In genomic region chr17:75978938-75979704, GRCh38 we compare ENCODE assay signal across 8 cellular contexts. TPM values are rescaled to one million over a fixed set of nuclear protein-coding genes. Genes with fewer than 3 reads are reported as not detected.
A peak's percentile ranks its signal among the peaks of the same experiment; 100 is the strongest.
DNase-seq lines count a peak whose midpoint lies in the region; ATAC-seq and TF ChIP-seq lines count a peak whose summit lies in the region.

Gene ACOX1, minus strand, starts transcription at chr17:75979166. Its CDS starts 93 bp downstream, at chr17:75979073.
Gene TEN1, plus strand, starts transcription at chr17:75979240. Its CDS starts 6,953 bp downstream, at chr17:75986193.

- peaks cover 5 to 6% of the 10 kb centered on the region in 2 donors for H3K36me3 Mint-ChIP-seq in activated naive CD4-positive, alpha-beta T cell treated with anti-CD3 and anti-CD28 coated beads, Interleukin-2, amount 50 U/mL, for 72 hours

- 0% methylated on average over 6 to 42 of the region's 72 CpGs for WGBS in testis, 2 donors

- no peaks in the 10 kb centered on the region for H3K27me3 ChIP-seq in testis

- POLR2A ChIA-PET in GM10248 (lab: Yijun Ruan, JAX), result interaction anchor here (0.6 to 1.1 kb wide), 3 partner anchors 10 to 1155 kb away, joined by 3 to 5 read pairs (median 4); no protein-coding TSS in a partner anchor

- peak; percentile 41 for TF ChIP-seq CTCF in GM10248 (IDR thresholded peaks at IDR 0.05; ENCODE audit: control extremely low read depth, extremely low read depth, low read depth, missing control alignments)
- TF ChIP-seq CTCF in omental fat pad (IDR thresholded peaks at IDR 0.05), result peak in 1 of 3 donors; percentile 33
- peak in 2 of 3 experiments; percentile 34 to 47 for TF ChIP-seq CTCF in testis (IDR thresholded peaks at IDR 0.05)

- intact Hi-C loops in testis (cut with DNase I; ENCODE audit: low total_unique reads), result no loop called here

- H3K36me3 ChIP-seq in testis (ENCODE audit: low read depth, missing control alignments), result no peaks in the 10 kb centered on the region

- H3K9me3 ChIP-seq in testis, result no peaks in the 10 kb centered on the region

- H3K4me1 ChIP-seq in testis, result peaks cover 49% of the 10 kb centered on the region

- H3K4me3 ChIP-seq in testis, result peak within 1 kb of the TSS; percentile 76 to 89

- H3K27ac Mint-ChIP-seq in activated naive CD4-positive, alpha-beta T cell treated with anti-CD3 and anti-CD28 coated beads, Interleukin-2, amount 50 U/mL, for 72 hours, result peak within 1 kb of the TSS; percentile 99 to 100

- H3K9me3 Mint-ChIP-seq in activated naive CD4-positive, alpha-beta T cell treated with anti-CD3 and anti-CD28 coated beads, Interleukin-2, amount 50 U/mL, for 72 hours, result no peaks in the 10 kb centered on the region

- CTCF ChIA-PET in GM10248 (lab: Yijun Ruan, JAX), result interaction anchor here (1.0 to 1.6 kb wide), 5 partner anchors 21 to 74 kb away, joined by 3 to 4 read pairs (median 3); partner anchors contain the start of genes FBF1 and MRPL38

- peak within 1 kb of the TSS; percentile 99 for H3K27ac ChIP-seq in testis

- peak; percentile 67 for TF ChIP-seq POLR2A in testis (IDR thresholded peaks at IDR 0.05)

- DNase-seq in GM10248 (ENCODE audit: extremely low spot score) (peak; percentile 95), NCI-H1092 treated with DMSO at 0.1 percent for 48 hours (lab: John Stamatoyannopoulos, UW) (peak; percentile 96), SKM-1 (lab: John Stamatoyannopoulos, UW; ENCODE audit: unreplicated experiment) (peak; percentile 91), glomerular endothelial cell (ENCODE audit: extremely low read depth, low read depth, low spot score) (peak; percentile 68), omental fat pad (ENCODE audit: low spot score) (peak; percentile 95), testis (peak; percentile 98)
- DNase-seq in activated naive CD4-positive, alpha-beta T cell treated with anti-CD3 and anti-CD28 coated beads, Interleukin-2, amount 50 U/mL, for 72 hours (ENCODE audit: low spot score in 2 of 2), result peak; percentile 93 to 95

- peak; percentile 90 for ATAC-seq in HG02588 (IDR thresholded peaks at IDR 0.05; ENCODE audit: unreplicated experiment)
- ATAC-seq in activated naive CD4-positive, alpha-beta T cell treated with anti-CD3 and anti-CD28 coated beads, Interleukin-2, amount 50 U/mL, for 72 hours, result peak; percentile 95 to 97
- peak; percentile 93 for ATAC-seq in omental fat pad (ENCODE audit: low FRiP score)

RNA-seq across cellular contexts. Expression of gene ACOX1, which starts in this region (rescaled TPM):
- total RNA-seq in activated naive CD4-positive, alpha-beta T cell treated with anti-CD3 and anti-CD28 coated beads, Interleukin-2, amount 50 U/mL, for 72 hours, result 10 to 100 TPM; 31.3 to 42.1 TPM
- total RNA-seq in glomerular endothelial cell, result 45.0 and 47.4 TPM in 2 replicates
- total RNA-seq in omental fat pad, result 100 to 1,000 TPM in 3 of 4 donors, 10 to 100 TPM in 1; 63.7 to 176 (median 123) TPM
- 10 to 100 TPM; 64.1 to 77.7 TPM for total RNA-seq in testis
- 24.1 TPM for polyA plus RNA-seq in testis (ENCODE audit: insufficient read depth, low read depth, low replicate concordance)

RNA-seq across cellular contexts. Expression of gene TEN1, which starts in this region (rescaled TPM):
- 10 to 100 TPM; 13.4 to 20.5 TPM for total RNA-seq in activated naive CD4-positive, alpha-beta T cell treated with anti-CD3 and anti-CD28 coated beads, Interleukin-2, amount 50 U/mL, for 72 hours
- total RNA-seq in glomerular endothelial cell (15.1 and 27.1 TPM in 2 replicates), omental fat pad (10 to 100 TPM; 17.5 to 28.6 (median 19.9) TPM), testis (10 to 100 TPM; 15.4 to 17.8 TPM)
- 19.5 TPM for polyA plus RNA-seq in testis (ENCODE audit: insufficient read depth, low read depth, low replicate concordance)

Comparison
In these comparisons a context has a peak if more than half of its experiments do, and no peak if none do; other contexts are left out.
1. Peak in every context shown above with its lines: DNase-seq, ATAC-seq, H3K4me3 ChIP-seq and H3K27ac ChIP-seq.